In genomic region chr14:94548999-94549985, GRCh38 we compare ENCODE assay signal across 8 cellular contexts. TPM values are rescaled to one million over a fixed set of nuclear protein-coding genes. Genes with fewer than 3 reads are reported as not detected.
DNase-seq lines count a peak whose midpoint lies in the region; ATAC-seq and TF ChIP-seq lines count a peak whose summit lies in the region.

No MANE protein-coding gene starts in this region.

- no CpG with 5 or more reads among the region's 24 CpGs for WGBS in iPS DF 6.9 (ENCODE audit: insufficient coverage, insufficient read length)

- H3K27ac ChIP-seq in HL-60 (replicated peaks): no peak overlapping the region
- H3K27ac ChIP-seq in ascending aorta: no peak overlapping the region
- no peak overlapping the region for H3K27ac ChIP-seq in iPS DF 6.9 (ENCODE audit: low read length)

- TF ChIP-seq CTCF in HL-60 (IDR thresholded peaks at IDR 0.05; ENCODE audit: insufficient read depth, low read length): peak; percentile 76
- peak; percentile 55 to 91 (median 78) for TF ChIP-seq CTCF in ascending aorta (IDR thresholded peaks at IDR 0.05)

- H3K36me3 ChIP-seq in ascending aorta: no peaks in the 10 kb centered on the region
- no peaks in the 10 kb centered on the region for H3K36me3 ChIP-seq in iPS DF 6.9 (ENCODE audit: control insufficient read depth, insufficient read depth, low read length)

- H3K27me3 ChIP-seq in HL-60 (ENCODE audit: insufficient read depth, poor library complexity, severe bottlenecking) (peaks cover 4% of the 10 kb centered on the region), ascending aorta (no peaks in the 10 kb centered on the region), iPS DF 6.9 (ENCODE audit: control insufficient read depth, insufficient read depth, low read length) (no peaks in the 10 kb centered on the region)

- intact Hi-C loops in ascending aorta (cut with DNase I): no loop called here

- H3K4me1 ChIP-seq in ascending aorta (no peaks in the 10 kb centered on the region), iPS DF 6.9 (ENCODE audit: control insufficient read depth, insufficient read depth, low read length) (peaks cover 1% of the 10 kb centered on the region; the same call in 1 of the 2 replicates)

- H3K4me3 ChIP-seq in HL-60 (replicated peaks; ENCODE audit: insufficient read depth, low read length): no peak overlapping the region
- no peak overlapping the region for H3K4me3 ChIP-seq in ascending aorta
- no peak overlapping the region for H3K4me3 ChIP-seq in iPS DF 6.9 (ENCODE audit: low read length)

- H3K9me3 ChIP-seq in ascending aorta (no peaks in the 10 kb centered on the region), iPS DF 6.9 (ENCODE audit: control insufficient read depth, insufficient read depth, low read length) (no peaks in the 10 kb centered on the region)

- ATAC-seq in SK-N-SH treated with all-trans-retinoic acid at 6 μM for 48 hours: peak; percentile 98
- ATAC-seq in GM18861 (IDR thresholded peaks at IDR 0.05; ENCODE audit: unreplicated experiment): no peak

- peak; percentile 11 for DNase-seq in NCI-H2196 (lab: John Stamatoyannopoulos, UW; ENCODE audit: unreplicated experiment)
- no peak for DNase-seq in NCI-H2196 treated with DMSO at 0.1 percent for 48 hours (lab: John Stamatoyannopoulos, UW; ENCODE audit: unreplicated experiment)
- DNase-seq in HL-60 (ENCODE audit: low read depth in 1 of 2, low spot score in 1 of 2): peak; percentile 11 to 42
- DNase-seq in ascending aorta (ENCODE audit: low spot score in 2 of 2): no peak
- peak; percentile 35 for DNase-seq in iPS DF 6.9 (ENCODE audit: low read depth, low spot score)
- peak; percentile 6 to 44 for DNase-seq in stimulated activated CD4-positive, alpha-beta T cell treated with anti-CD3 and anti-CD28 coated beads, Interleukin-15, amount 100 ng/mL, for 1 hour (ENCODE audit: low read depth in 1 of 2, low spot score in 1 of 2)

TF ChIP-seq in SK-N-SH treated with all-trans-retinoic acid at 6 μM for 48 hours, 23 proteins besides CTCF, POLR2A, EP300 and RAD21:
- TF ChIP-seq TCF4 (CRISPR knock-in tag; IDR thresholded peaks at IDR 0.05; ENCODE audit: borderline replicate concordance) (no peak), ESRRG (CRISPR knock-in tag; IDR thresholded peaks at IDR 0.05) (no peak), ISL1 (CRISPR knock-in tag; IDR thresholded peaks at IDR 0.05) (no peak), ARNTL (CRISPR knock-in tag; IDR thresholded peaks at IDR 0.05; ENCODE audit: borderline replicate concordance, low read depth) (no peak), PPARA (CRISPR knock-in tag; IDR thresholded peaks at IDR 0.05; ENCODE audit: borderline replicate concordance) (no peak), BACH2 (CRISPR knock-in tag; IDR thresholded peaks at IDR 0.05; ENCODE audit: borderline replicate concordance) (no peak), TOX (CRISPR knock-in tag; IDR thresholded peaks at IDR 0.05; ENCODE audit: borderline replicate concordance) (no peak), ZNF565 (CRISPR knock-in tag; conservative IDR thresholded peaks at IDR 0.05; ENCODE audit: low read depth) (no peak), SNAI2 (CRISPR knock-in tag; IDR thresholded peaks at IDR 0.05) (no peak), POU6F1 (CRISPR knock-in tag; IDR thresholded peaks at IDR 0.05; ENCODE audit: borderline replicate concordance, low read depth) (no peak), ZFP3 (CRISPR knock-in tag; IDR thresholded peaks at IDR 0.05) (no peak), OSR1 (CRISPR knock-in tag; IDR thresholded peaks at IDR 0.05) (no peak), CSRNP3 (CRISPR knock-in tag; IDR thresholded peaks at IDR 0.05) (no peak)
TF ChIP-seq in SK-N-SH treated with all-trans-retinoic acid at 6 μM for 48 hours: peak in this region for 0.

RNA-seq across cellular contexts. Expression of gene SERPINA4, which starts 11.9 kb away (rescaled TPM):
- total RNA-seq in ascending aorta: not detected

RNA-seq across cellular contexts. Expression of gene SERPINA5, which starts 31.9 kb away (rescaled TPM):
- total RNA-seq in ascending aorta: 4.3 TPM

RNA-seq across cellular contexts. Expression of gene SERPINA12, which starts 40.0 kb away (rescaled TPM):
- total RNA-seq in ascending aorta: not detected

Comparison
In these comparisons a context has a peak if more than half of its experiments do, and no peak if none do; other contexts are left out.
1. DNase-seq: peak in NCI-H2196 (single experiment), HL-60 (2 of 2), iPS DF 6.9 (single experiment) and stimulated activated CD4-positive, alpha-beta T cell treated with anti-CD3 and anti-CD28 coated beads, Interleukin-15, amount 100 ng/mL, for 1 hour (2 of 2); none in NCI-H2196 treated with DMSO at 0.1 percent for 48 hours (single experiment) and ascending aorta (0 of 2).